Comparison of ENCODE assay signal across 10 cellular contexts in genomic region chr1:64915381-64916274, GRCh38. TPM values are rescaled to one million over a fixed set of nuclear protein-coding genes. Genes with fewer than 3 reads are reported as not detected.
DNase-seq lines count a peak whose midpoint lies in the region; ATAC-seq and TF ChIP-seq lines count a peak whose summit lies in the region.
"Had no signal": no experiment of that assay in that cellular context is flagged by ENCODE, and none has a peak within 500 bp of the region (broad histone marks: within the 10 kb centered on the region; RNA-seq: fewer than 3 reads in every experiment).

No MANE protein-coding gene starts in this region.

- H3K4me1 ChIP-seq in trophoblast cell (ENCODE audit: control insufficient read depth in 1 of 2, insufficient read depth in 2 of 2, low read length in 2 of 2): peaks cover 2 to 7% of the 10 kb centered on the region in 2 experiments

- H2AK5ac ChIP-seq in trophoblast cell (ENCODE audit: low read length): no peak overlapping the region

- H4K8ac ChIP-seq in trophoblast cell (ENCODE audit: low read depth, low read length): no peak overlapping the region

- no peak overlapping the region for H3K14ac ChIP-seq in trophoblast cell (ENCODE audit: low read length)

- DNase-seq in EL (peak; percentile 82), SK-N-DZ (ENCODE audit: low spot score) (peak; percentile 54), fibroblast of pulmonary artery (ENCODE audit: low read depth) (peak; percentile 71), trophoblast cell (peak; percentile 96 to 97), DMS 273 (lab: John Stamatoyannopoulos, UW; ENCODE audit: unreplicated experiment) (no peak), retina (no peak)
- DNase-seq: NCI-H774; stimulated activated CD4-positive, alpha-beta T cell treated with anti-CD3 and anti-CD28 coated beads, Interleukin-12 subunit alpha, Interleukin-12 subunit beta, amount 100 ng/mL, for 4 hours had no signal

- WGBS in trophoblast cell (ENCODE audit: extremely low coverage, insufficient coverage, insufficient read length): no CpG with 5 or more reads among the region's 9 CpGs

- H3K36me3 ChIP-seq in trophoblast cell (ENCODE audit: control insufficient read depth in 1 of 2, insufficient read depth in 2 of 2, low read length in 2 of 2): no peaks in the 10 kb centered on the region

- no peak overlapping the region for H4K12ac ChIP-seq in trophoblast cell (ENCODE audit: low read depth, low read length)

- H3K79me1 ChIP-seq in trophoblast cell (ENCODE audit: low read length): no peaks in the 10 kb centered on the region

- H3K9me3 ChIP-seq in trophoblast cell (ENCODE audit: insufficient read depth, low read depth, low read length): no peaks in the 10 kb centered on the region

- no peak overlapping the region for H3K4me2 ChIP-seq in trophoblast cell (ENCODE audit: low read length)

- H3K23ac ChIP-seq in trophoblast cell (ENCODE audit: low read length): no peak overlapping the region

- H3K27me3 ChIP-seq in trophoblast cell (ENCODE audit: insufficient read depth, low read length): no peaks in the 10 kb centered on the region

- H3K9ac ChIP-seq in trophoblast cell (ENCODE audit: low read length): no peak overlapping the region

- H3K4me3 ChIP-seq in fibroblast of pulmonary artery (replicated peaks; ENCODE audit: low read depth, low read length) (no peak overlapping the region), trophoblast cell (ENCODE audit: low read depth, low read length) (no peak overlapping the region)

- ATAC-seq in HG02678 (IDR thresholded peaks at IDR 0.05; ENCODE audit: unreplicated experiment) (no peak), GM18909 (IDR thresholded peaks at IDR 0.05; ENCODE audit: poor library complexity, unreplicated experiment) (no peak)

- no peak overlapping the region for H2BK5ac ChIP-seq in trophoblast cell (ENCODE audit: low read depth, low read length, poor library complexity)

- no peak overlapping the region for H3K4ac ChIP-seq in trophoblast cell (ENCODE audit: low read depth, low read length)

- no peak overlapping the region for H3K27ac ChIP-seq in trophoblast cell (ENCODE audit: low read depth, low read length)

- no peak overlapping the region for H2AFZ ChIP-seq in trophoblast cell (ENCODE audit: insufficient read depth, low read length, poor library complexity)

- no peak overlapping the region for H3K18ac ChIP-seq in trophoblast cell (ENCODE audit: low read length)

- no peak overlapping the region for H4K91ac ChIP-seq in trophoblast cell (ENCODE audit: low read depth, low read length)

- H3K79me2 ChIP-seq in trophoblast cell (ENCODE audit: control insufficient read depth, insufficient read depth, low read length, poor library complexity): no peaks in the 10 kb centered on the region

- H2BK12ac ChIP-seq in trophoblast cell (ENCODE audit: low read length): no peak overlapping the region

- no peak for TF ChIP-seq CTCF in fibroblast of pulmonary artery (IDR thresholded peaks at IDR 0.05; ENCODE audit: low read length, missing control alignments)

- no peak overlapping the region for H2BK120ac ChIP-seq in trophoblast cell (ENCODE audit: insufficient read depth, low read length, poor library complexity)

RNA-seq across cellular contexts. Expression of gene JAK1, which starts 50.7 kb away (rescaled TPM):
- polyA plus RNA-seq in SK-N-DZ (2014; cell fraction: cytosol; rRNA removed): 12.5 and 14.3 TPM in 2 replicates
- 8.6 and 11.8 TPM in 2 replicates for polyA plus RNA-seq in SK-N-DZ (2014; cell fraction: nucleus; rRNA removed)
- polyA plus RNA-seq in trophoblast cell (2013): 35.4 and 36.0 TPM in 2 replicates

Comparison
In these comparisons a context has a peak if more than half of its experiments do, and no peak if none do; other contexts are left out.
1. DNase-seq: peak in EL (single experiment), SK-N-DZ (single experiment), fibroblast of pulmonary artery (single experiment) and trophoblast cell (2 of 2); none in DMS 273 (single experiment) and retina (single experiment).